32 cellular contexts compared by ENCODE assay signal in the genomic region with DNA sequence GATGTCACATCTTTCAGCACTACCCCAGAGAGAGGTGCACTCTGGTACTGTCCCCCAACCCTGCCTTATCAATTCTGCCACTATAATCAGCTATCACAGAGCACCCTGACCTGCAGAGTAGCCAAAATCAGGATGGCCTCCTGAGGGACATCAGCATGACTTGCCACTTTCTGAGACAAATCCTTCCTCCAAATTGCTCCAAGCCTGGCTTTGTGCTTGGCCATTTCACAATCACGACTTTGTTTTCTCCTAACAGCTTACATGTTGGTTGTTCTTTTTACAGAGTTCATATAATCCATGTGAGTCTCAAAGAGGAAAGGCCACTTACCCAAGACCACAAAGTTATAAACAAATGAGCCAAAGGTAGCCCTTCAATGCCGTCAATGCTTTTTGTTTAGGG.
"Had no signal": no experiment of that assay in that cellular context is flagged by ENCODE, and none has a peak within 500 bp of the region (broad histone marks: within the 10 kb centered on the region; RNA-seq: fewer than 3 reads in every experiment).

No MANE protein-coding gene starts in this region.

- H3K9me3 Mint-ChIP-seq: dendritic cell treated with granulocyte-macrophage colony-stimulating factor and Interleukin-4, amounts not matched to agents 40 ng/mL and 50 ng/mL, for 4 days; type B pancreatic cell had no signal

- H3K36me3 ChIP-seq: colonic mucosa, heart right ventricle, ovary, sigmoid colon, stomach, tibial artery had no signal

- H3K4me1 ChIP-seq: colonic mucosa, heart right ventricle, psoas muscle, sigmoid colon, stomach, testis, tibial artery had no signal

- H3K27me3 Mint-ChIP-seq: memory B cell had no signal

- H3K9me3 ChIP-seq: colonic mucosa, ovary, psoas muscle, stomach, testis, tibial artery had no signal

- H3K4me3 ChIP-seq: colonic mucosa, heart right ventricle, lung, ovary, psoas muscle, sigmoid colon, stomach, testis, tibial artery had no signal

- H3K36me3 Mint-ChIP-seq: memory B cell; naive thymus-derived CD4-positive, alpha-beta T cell; stimulated activated effector memory CD8-positive, alpha-beta T cell treated with anti-CD3 and anti-CD28 coated beads, Interleukin-12 subunit alpha, Interleukin-12 subunit beta, amount 100 ng/mL, for 72 hours; type B pancreatic cell had no signal

- H3K4me1 Mint-ChIP-seq: memory B cell; stimulated activated effector memory CD8-positive, alpha-beta T cell treated with anti-CD3 and anti-CD28 coated beads, Interleukin-12 subunit alpha, Interleukin-12 subunit beta, amount 100 ng/mL, for 72 hours had no signal

- ATAC-seq: esophagus mucosa; heart right ventricle; left colon; naive thymus-derived CD4-positive, alpha-beta T cell; psoas muscle; right cardiac atrium; stimulated activated effector memory CD8-positive, alpha-beta T cell treated with anti-CD3 and anti-CD28 coated beads, Interleukin-12 subunit alpha, Interleukin-12 subunit beta, amount 100 ng/mL, for 72 hours had no signal

- H3K27ac ChIP-seq: colonic mucosa, epithelial cell of prostate, heart right ventricle, ovary, psoas muscle, sigmoid colon, stomach, testis, tibial artery had no signal

- H3K4me3 Mint-ChIP-seq: dendritic cell treated with granulocyte-macrophage colony-stimulating factor and Interleukin-4, amounts not matched to agents 40 ng/mL and 50 ng/mL, for 4 days; endodermal cell; memory B cell; naive thymus-derived CD4-positive, alpha-beta T cell; nephron; stimulated activated effector memory CD8-positive, alpha-beta T cell treated with anti-CD3 and anti-CD28 coated beads, Interleukin-12 subunit alpha, Interleukin-12 subunit beta, amount 100 ng/mL, for 72 hours; type B pancreatic cell had no signal

- H3K27me3 ChIP-seq: colonic mucosa, ovary, sigmoid colon, testis, tibial artery had no signal

- DNase-seq: colonic mucosa; effector CD8-positive, alpha-beta T cell; foreskin melanocyte; glutamatergic neuron; heart right ventricle; hippocampal formation; islet precursor cell; kidney glomerular epithelial cell; left colon; midbrain; naive thymus-derived CD4-positive, alpha-beta T cell; occipital lobe; ovary; posterior cingulate gyrus; psoas muscle; right cardiac atrium; sigmoid colon; stimulated activated CD4-positive, alpha-beta T cell treated with anti-CD3 and anti-CD28 coated beads, Interleukin-2, amount 100 ng/mL, for 24 hours; stimulated activated CD4-positive, alpha-beta T cell treated with anti-CD3 and anti-CD28 coated beads, Interleukin-4, amount 100 ng/mL, for 24 hours; stimulated activated naive CD4-positive, alpha-beta T cell treated with Interleukin-2 at 50 U/mL for 16 hours; stomach; testis; tibial artery had no signal

- H3K27ac Mint-ChIP-seq: dendritic cell treated with granulocyte-macrophage colony-stimulating factor and Interleukin-4, amounts not matched to agents 40 ng/mL and 50 ng/mL, for 4 days; endodermal cell; memory B cell; nephron; stimulated activated effector memory CD8-positive, alpha-beta T cell treated with anti-CD3 and anti-CD28 coated beads, Interleukin-12 subunit alpha, Interleukin-12 subunit beta, amount 100 ng/mL, for 72 hours; type B pancreatic cell had no signal
